ENCODE assay signal across 19 cellular contexts in genomic region chr9:73640971-73641370, GRCh38.
DNase-seq lines count a peak whose midpoint lies in the region; ATAC-seq and TF ChIP-seq lines count a peak whose summit lies in the region.
"Had no signal": no experiment of that assay in that cellular context is flagged by ENCODE, and none has a peak within 500 bp of the region (broad histone marks: within the 10 kb centered on the region; RNA-seq: fewer than 3 reads in every experiment).

No MANE protein-coding gene starts in this region.

- no peaks in the 10 kb centered on the region for H3K4me1 ChIP-seq in breast epithelium
- H3K4me1 ChIP-seq: parathyroid adenoma, sigmoid colon, upper lobe of left lung had no signal

- intact Hi-C loops in breast epithelium (cut with DNase I; ENCODE audit: low total_unique reads), result no loop called here

- ATAC-seq in GM18502 (IDR thresholded peaks at IDR 0.05; ENCODE audit: poor library complexity, unreplicated experiment) (peak; percentile 83), GM19455 (IDR thresholded peaks at IDR 0.05; ENCODE audit: unreplicated experiment) (peak; percentile 55), HG02885 (IDR thresholded peaks at IDR 0.05; ENCODE audit: poor library complexity, unreplicated experiment) (peak; percentile 66), HG03460 (IDR thresholded peaks at IDR 0.05; ENCODE audit: unreplicated experiment) (peak; percentile 54)
- ATAC-seq: activated CD8-positive, alpha-beta T cell treated with anti-CD3 and anti-CD28 coated beads, Interleukin-2, amount 10 ng/mL, durations not matched to agents 7 days and 5 days; natural killer cell; stimulated activated naive CD8-positive, alpha-beta T cell treated with anti-CD3 and anti-CD28 coated beads, Interleukin-15, amount 100 ng/mL, for 72 hours had no signal

- TF ChIP-seq CTCF in breast epithelium (IDR thresholded peaks at IDR 0.05), result no peak

- no peak overlapping the region for H3K4me3 ChIP-seq in breast epithelium
- H3K4me3 ChIP-seq: sigmoid colon, upper lobe of left lung had no signal

- no peaks in the 10 kb centered on the region for H3K9me3 ChIP-seq in breast epithelium
- H3K9me3 ChIP-seq: sigmoid colon had no signal

- H3K36me3 ChIP-seq in breast epithelium, result no peaks in the 10 kb centered on the region
- H3K36me3 ChIP-seq: sigmoid colon, upper lobe of left lung had no signal

- H3K27me3 ChIP-seq in breast epithelium, result no peaks in the 10 kb centered on the region
- H3K27me3 ChIP-seq: sigmoid colon, upper lobe of left lung had no signal

- DNase-seq in 8988T (no peak), breast epithelium (ENCODE audit: low spot score in 2 of 2) (no peak), DMS153 (lab: John Stamatoyannopoulos, UW) (no peak), kidney glomerular epithelial cell (lab: John Stamatoyannopoulos, UW) (no peak)
- DNase-seq: ACHN; activated B cell treated with CpG ODN at 0.5 μM for 24 hours; activated CD8-positive, alpha-beta T cell treated with anti-CD3 and anti-CD28 coated beads, Interleukin-2, amount 10 ng/mL, durations not matched to agents 7 days and 5 days; DMS53; H7; natural killer cell; NCI-H1092; sigmoid colon; stimulated activated naive CD8-positive, alpha-beta T cell treated with anti-CD3 and anti-CD28 coated beads, Interleukin-15, amount 100 ng/mL, for 72 hours; upper lobe of left lung had no signal

- no peak for TF ChIP-seq POLR2A in breast epithelium (IDR thresholded peaks at IDR 0.05)

- no peak overlapping the region for H3K27ac ChIP-seq in breast epithelium
- H3K27ac ChIP-seq: parathyroid adenoma, sigmoid colon, upper lobe of left lung had no signal
